8 cellular contexts compared by ENCODE assay signal in genomic region chr11:128324531-128325141, GRCh38.
DNase-seq lines count a peak whose midpoint lies in the region; ATAC-seq lines count a peak whose summit lies in the region.

No MANE protein-coding gene starts in this region.

- intact Hi-C loops in naive thymus-derived CD4-positive, alpha-beta T cell (cut with micrococcal nuclease): loop anchor here (1.0 to 2.0 kb wide), 10 partner anchors 17 to 306 kb away; no protein-coding TSS in a partner anchor

- POLR2A ChIA-PET in naive thymus-derived CD4-positive, alpha-beta T cell (lab: Charles Lee): interaction anchor here (1.0 to 15.1 kb wide), 26 partner anchors 10 to 304 kb away, joined by 3 to 325 read pairs (median 6); no protein-coding TSS in a partner anchor

- DNase-seq in T-helper 2 cell: peak; percentile 27 to 100 (median 72)
- peak; percentile 82 to 90 for DNase-seq in activated T-cell treated with anti-CD3 and anti-CD28 coated beads, Interleukin-2, amount 50 U/mL, for 72 hours
- peak; percentile 56 to 93 (median 86) for DNase-seq in naive thymus-derived CD4-positive, alpha-beta T cell
- no peak for DNase-seq in middle frontal gyrus (ENCODE audit: extremely low spot score, low spot score)
- no peak for DNase-seq in ureter (ENCODE audit: low spot score)

- H3K9me3 Mint-ChIP-seq in activated T-cell treated with anti-CD3 and anti-CD28 coated beads, Interleukin-2, amount 50 U/mL, for 72 hours: peaks cover 2 to 3% of the 10 kb centered on the region in 2 donors
- peaks cover 0 to 3% (median 0%) of the 10 kb centered on the region in 11 donors for H3K9me3 Mint-ChIP-seq in naive thymus-derived CD4-positive, alpha-beta T cell
- H3K9me3 Mint-ChIP-seq in stimulated activated memory B cell treated with anti-CD40 and anti-IgM and Interleukin-4, amounts not matched to agents 10 μg/mL and 1 μg/mL and 100 μg/mL, for 72 hours: no peaks in the 10 kb centered on the region

- CTCF ChIA-PET in naive thymus-derived CD4-positive, alpha-beta T cell (lab: Charles Lee): interaction anchor here (0.7 to 5.5 kb wide), 16 partner anchors 15 to 306 kb away, joined by 3 to 40 read pairs (median 7); no protein-coding TSS in a partner anchor

- peak overlapping the region; percentile 76 for H3K27ac Mint-ChIP-seq in activated T-cell treated with anti-CD3 and anti-CD28 coated beads, Interleukin-2, amount 50 U/mL, for 72 hours
- H3K27ac Mint-ChIP-seq in naive thymus-derived CD4-positive, alpha-beta T cell: peak overlapping the region; percentile 95 to 99 (median 96)
- H3K27ac Mint-ChIP-seq in stimulated activated memory B cell treated with anti-CD40 and anti-IgM and Interleukin-4, amounts not matched to agents 10 μg/mL and 1 μg/mL and 100 μg/mL, for 72 hours: peak overlapping the region; percentile 84

- peak overlapping the region; percentile 3 for H3K4me3 ChIP-seq in naive thymus-derived CD4-positive, alpha-beta T cell (ENCODE audit: low read length)

- peaks cover 98% of the 10 kb centered on the region for H3K4me1 Mint-ChIP-seq in activated T-cell treated with anti-CD3 and anti-CD28 coated beads, Interleukin-2, amount 50 U/mL, for 72 hours (ENCODE audit: low read depth)
- H3K4me1 Mint-ChIP-seq in naive thymus-derived CD4-positive, alpha-beta T cell: peaks cover 61 to 97% (median 87%) of the 10 kb centered on the region in 7 donors
- H3K4me1 Mint-ChIP-seq in stimulated activated memory B cell treated with anti-CD40 and anti-IgM and Interleukin-4, amounts not matched to agents 10 μg/mL and 1 μg/mL and 100 μg/mL, for 72 hours: peaks cover 55% of the 10 kb centered on the region

- peaks cover 80 to 84% of the 10 kb centered on the region in 2 donors for H3K4me1 ChIP-seq in naive thymus-derived CD4-positive, alpha-beta T cell (ENCODE audit: control insufficient read depth in 2 of 2, insufficient read depth in 2 of 2, low read length in 2 of 2)

- H3K4me3 Mint-ChIP-seq in activated T-cell treated with anti-CD3 and anti-CD28 coated beads, Interleukin-2, amount 50 U/mL, for 72 hours: peak overlapping the region; percentile 71 to 72
- H3K4me3 Mint-ChIP-seq in naive thymus-derived CD4-positive, alpha-beta T cell: peak overlapping the region; percentile 35 to 89 (median 70)
- H3K4me3 Mint-ChIP-seq in stimulated activated memory B cell treated with anti-CD40 and anti-IgM and Interleukin-4, amounts not matched to agents 10 μg/mL and 1 μg/mL and 100 μg/mL, for 72 hours: no peak overlapping the region

- no peaks in the 10 kb centered on the region for H3K27me3 Mint-ChIP-seq in activated T-cell treated with anti-CD3 and anti-CD28 coated beads, Interleukin-2, amount 50 U/mL, for 72 hours (ENCODE audit: low read depth)
- no peaks in the 10 kb centered on the region for H3K27me3 Mint-ChIP-seq in naive thymus-derived CD4-positive, alpha-beta T cell
- no peaks in the 10 kb centered on the region for H3K27me3 Mint-ChIP-seq in stimulated activated memory B cell treated with anti-CD40 and anti-IgM and Interleukin-4, amounts not matched to agents 10 μg/mL and 1 μg/mL and 100 μg/mL, for 72 hours

- H3K9me3 ChIP-seq in naive thymus-derived CD4-positive, alpha-beta T cell (ENCODE audit: control insufficient read depth in 2 of 3, low read length in 3 of 3): no peaks in the 10 kb centered on the region

- H3K27me3 ChIP-seq in naive thymus-derived CD4-positive, alpha-beta T cell (ENCODE audit: control insufficient read depth in 2 of 2, insufficient read depth in 2 of 2, low read length in 2 of 2): no peaks in the 10 kb centered on the region

- H3K36me3 Mint-ChIP-seq in activated T-cell treated with anti-CD3 and anti-CD28 coated beads, Interleukin-2, amount 50 U/mL, for 72 hours (ENCODE audit: insufficient read depth in 2 of 2): peaks cover 5 to 9% of the 10 kb centered on the region in 2 donors
- peaks cover 3 to 10% (median 4%) of the 10 kb centered on the region in 5 donors for H3K36me3 Mint-ChIP-seq in naive thymus-derived CD4-positive, alpha-beta T cell
- no peaks in the 10 kb centered on the region for H3K36me3 Mint-ChIP-seq in stimulated activated memory B cell treated with anti-CD40 and anti-IgM and Interleukin-4, amounts not matched to agents 10 μg/mL and 1 μg/mL and 100 μg/mL, for 72 hours

- no peaks in the 10 kb centered on the region for H3K36me3 ChIP-seq in naive thymus-derived CD4-positive, alpha-beta T cell (ENCODE audit: control insufficient read depth in 2 of 3, insufficient read depth in 3 of 3, low read length in 3 of 3)

- H3K27ac ChIP-seq in naive thymus-derived CD4-positive, alpha-beta T cell (ENCODE audit: low read depth, low read length): peak overlapping the region; percentile 91

- ATAC-seq in activated T-cell treated with anti-CD3 and anti-CD28 coated beads, Interleukin-2, amount 50 U/mL, for 72 hours (replicated peaks in 1 of 2): peak; percentile 73 to 82
- ATAC-seq in naive thymus-derived CD4-positive, alpha-beta T cell: peak; percentile 85
- no peak for ATAC-seq in stimulated activated memory B cell treated with anti-CD40 and anti-IgM and Interleukin-4, amounts not matched to agents 10 μg/mL and 1 μg/mL and 100 μg/mL, for 72 hours
- ATAC-seq in HG03025 (IDR thresholded peaks at IDR 0.05; ENCODE audit: low FRiP score, unreplicated experiment) (no peak), HG02798 (IDR thresholded peaks at IDR 0.05; ENCODE audit: poor library complexity, unreplicated experiment) (no peak)

Comparison
In these comparisons a context has a peak if more than half of its experiments do, and no peak if none do; other contexts are left out.
1. DNase-seq: peak in T-helper 2 cell (5 of 5), activated T-cell treated with anti-CD3 and anti-CD28 coated beads, Interleukin-2, amount 50 U/mL, for 72 hours (2 of 2) and naive thymus-derived CD4-positive, alpha-beta T cell (9 of 9); none in middle frontal gyrus (single experiment) and ureter (single experiment).
2. ATAC-seq: peak in activated T-cell treated with anti-CD3 and anti-CD28 coated beads, Interleukin-2, amount 50 U/mL, for 72 hours (2 of 2) and naive thymus-derived CD4-positive, alpha-beta T cell (single experiment); none in stimulated activated memory B cell treated with anti-CD40 and anti-IgM and Interleukin-4, amounts not matched to agents 10 μg/mL and 1 μg/mL and 100 μg/mL, for 72 hours (single experiment), HG03025 (single experiment) and HG02798 (single experiment).
3. Peak in every context shown above with its lines, with median percentiles within 50 percentile points of each other: H3K27ac Mint-ChIP-seq.